Comparison of ENCODE assay signal across 2 cellular contexts in genomic region chr1:75792091-75792490, GRCh38.
TF ChIP-seq lines count a peak whose summit lies in the region.

No MANE protein-coding gene starts in this region.

TF ChIP-seq in A549, 52 proteins besides CTCF, POLR2A, EP300 and RAD21:
- TF ChIP-seq HOXB5 (CRISPR knock-in tag; IDR thresholded peaks at IDR 0.05) = no peak

TF ChIP-seq in endothelial cell of umbilical vein, 7 proteins besides CTCF, POLR2A, EP300 and RAD21:
- no peak for TF ChIP-seq GATA2 (IDR thresholded peaks at IDR 0.05; ENCODE audit: insufficient read depth, insufficient read length, low read depth, low read length)
- TF ChIP-seq EZH2 (IDR thresholded peaks at IDR 0.05; ENCODE audit: borderline replicate concordance, low read depth, low read length, severe bottlenecking) = no peak
- TF ChIP-seq FOS (IDR thresholded peaks at IDR 0.05; ENCODE audit: borderline replicate concordance, insufficient read depth, low read length) = no peak
- no peak for TF ChIP-seq MYC (IDR thresholded peaks at IDR 0.05; ENCODE audit: low read depth, low read length)
- TF ChIP-seq POLR2AphosphoS5 (IDR thresholded peaks at IDR 0.05; ENCODE audit: insufficient read depth, low read depth, low read length) = no peak
- TF ChIP-seq MAX (IDR thresholded peaks at IDR 0.05; ENCODE audit: insufficient read depth, insufficient read length) = no peak
- TF ChIP-seq JUN (IDR thresholded peaks at IDR 0.05; ENCODE audit: borderline replicate concordance, insufficient read depth, insufficient read length, low read depth) = no peak
